In genomic region chr1:30905898-30906620, GRCh38 we compare ENCODE assay signal across 16 cellular contexts. TPM values are rescaled to one million over a fixed set of nuclear protein-coding genes. Genes with fewer than 3 reads are reported as not detected.
DNase-seq lines count a peak whose midpoint lies in the region; ATAC-seq, FAIRE-seq and TF ChIP-seq lines count a peak whose summit lies in the region.
"Had no signal": no experiment of that assay in that cellular context is flagged by ENCODE, and none has a peak within 500 bp of the region (broad histone marks: within the 10 kb centered on the region; RNA-seq: fewer than 3 reads in every experiment).

No MANE protein-coding gene starts in this region.

- no peaks in the 10 kb centered on the region for H3K36me3 ChIP-seq in H7 (replicated peaks; ENCODE audit: control insufficient read depth, insufficient read depth, low read length)
- H3K36me3 ChIP-seq in ascending aorta = no peaks in the 10 kb centered on the region
- H3K36me3 ChIP-seq in HepG2 (replicated peaks in 1 of 2; ENCODE audit: control insufficient read depth in 1 of 2, insufficient read depth in 2 of 2, low read length in 2 of 2) = no peaks in the 10 kb centered on the region
- H3K36me3 ChIP-seq in sigmoid colon = no peaks in the 10 kb centered on the region
- H3K36me3 ChIP-seq: heart left ventricle, Peyer's patch had no signal

- peaks cover 17% of the 10 kb centered on the region for H3K27me3 Mint-ChIP-seq in WTC11 (ENCODE audit: low read depth)

- POLR2A ChIA-PET in HepG2 (lab: Yijun Ruan, JAX) = no interaction called here
- POLR2A ChIA-PET in WTC11 (lab: Charles Lee) = no interaction called here

- H4K20me1 ChIP-seq in HepG2 (ENCODE audit: insufficient read depth, low read length) = no peaks in the 10 kb centered on the region

- H3K9me3 ChIP-seq in ascending aorta = no peaks in the 10 kb centered on the region
- H3K9me3 ChIP-seq in HepG2 (ENCODE audit: low read length) = no peaks in the 10 kb centered on the region
- no peaks in the 10 kb centered on the region for H3K9me3 ChIP-seq in sigmoid colon
- H3K9me3 ChIP-seq: heart left ventricle, Peyer's patch had no signal

- BruUV-seq in HepG2 (replicated peaks; lab: Mats Ljungman, UMichigan) = no TSS peak

- H3K27ac ChIP-seq in ascending aorta (peak overlapping the region; percentile 78 to 93), HepG2 (ENCODE audit: extremely low read length, insufficient read depth, low read length) (no peak overlapping the region), sigmoid colon (peak overlapping the region; percentile 76 to 95 (median 94))
- H3K27ac ChIP-seq: Peyer's patch had no signal

- FAIRE-seq in HepG2 (lab: Jason Lieb, UNC) = no peak

- TF ChIP-seq EP300 in HepG2 (IDR thresholded peaks at IDR 0.05; ENCODE audit: low read depth in 2 of 2, low read length in 2 of 2) (no peak), HepG2 (CRISPR knock-in tag; IDR thresholded peaks at IDR 0.05; ENCODE audit: borderline replicate concordance) (no peak), sigmoid colon (IDR thresholded peaks at IDR 0.05) (no peak)

- peaks cover 62% of the 10 kb centered on the region for H3K4me1 Mint-ChIP-seq in WTC11

- peaks cover 19 to 37% of the 10 kb centered on the region in 2 donors for H3K4me1 ChIP-seq in ascending aorta
- H3K4me1 ChIP-seq in HepG2 (ENCODE audit: insufficient read depth, low read length) = peaks cover 41% of the 10 kb centered on the region
- peaks cover under 1 to 84% (median 69%) of the 10 kb centered on the region in 4 donors for H3K4me1 ChIP-seq in sigmoid colon

- H3K4me3 Mint-ChIP-seq in WTC11 = no peak overlapping the region

- H3K9me3 Mint-ChIP-seq in WTC11 = no peaks in the 10 kb centered on the region
- H3K9me3 Mint-ChIP-seq: activated T-helper 2 cell treated with anti-CD3 and anti-CD28 coated beads, Interferon-gamma antibody, Interleukin-2, Interleukin-4, amounts not matched to agents 10 μg/mL and 5 μg/mL and 100 μg/mL, durations not matched to agents 14 hours and 24 hours and 36 hours had no signal

- H3K9ac ChIP-seq in HepG2 (ENCODE audit: insufficient read depth, low read depth, low read length) = no peak overlapping the region

- no peak overlapping the region for H3K4me3 ChIP-seq in H7 (ENCODE audit: insufficient read depth, low read depth, low read length)
- peak overlapping the region in 1 of 2 donors; percentile 5 for H3K4me3 ChIP-seq in ascending aorta
- no peak overlapping the region for H3K4me3 ChIP-seq in HepG2 (replicated peaks in 1 of 3; ENCODE audit: insufficient read depth in 1 of 3, low read depth in 2 of 3, low read length in 3 of 3)
- H3K4me3 ChIP-seq in sigmoid colon = peak overlapping the region in 3 of 4 donors; percentile 65 to 77 (median 76)

- no peaks in the 10 kb centered on the region for H3K36me3 Mint-ChIP-seq in WTC11

- in situ Hi-C loops in HepG2 (cut with HindIII; ENCODE audit: extremely low pct_ligation_motif_present, low pct_unique_long_range_greater_than_20kb) = no loop called here

- intact Hi-C loops in ascending aorta (cut with DNase I) = no loop called here
- intact Hi-C loops in HepG2 (cut with micrococcal nuclease; ENCODE audit: unreplicated experiment) = no loop called here
- intact Hi-C loops in sigmoid colon (cut with DNase I) = no loop called here

- ATAC-seq in HepG2 (no peak), WTC11 (no peak)
- ATAC-seq: heart left ventricle had no signal

- H3K79me2 ChIP-seq in HepG2 (ENCODE audit: insufficient read depth, low read length) = no peaks in the 10 kb centered on the region

- no peak overlapping the region for H3K27ac Mint-ChIP-seq in WTC11
- H3K27ac Mint-ChIP-seq: activated T-helper 2 cell treated with anti-CD3 and anti-CD28 coated beads, Interferon-gamma antibody, Interleukin-2, Interleukin-4, amounts not matched to agents 10 μg/mL and 5 μg/mL and 100 μg/mL, durations not matched to agents 14 hours and 24 hours and 36 hours had no signal

- CTCF ChIA-PET in HepG2 (lab: Yijun Ruan, JAX; ENCODE audit: low intra/inter-chr PET ratio, low total read pairs) (no interaction called here), WTC11 (lab: Charles Lee) (interaction anchor here (1.2 to 17.8 kb wide), 4 partner anchors 106 to 187 kb away, joined by 4 to 606 read pairs (median 11); no protein-coding TSS in a partner anchor)

- no peak for TF ChIP-seq CTCF in ascending aorta (IDR thresholded peaks at IDR 0.05)
- no peak for TF ChIP-seq CTCF in HepG2 (CRISPR knock-in tag; IDR thresholded peaks at IDR 0.05)
- TF ChIP-seq CTCF in sigmoid colon (IDR thresholded peaks at IDR 0.05) = no peak
- TF ChIP-seq CTCF in WTC11 (IDR thresholded peaks at IDR 0.05) = no peak

- no peak for TF ChIP-seq RAD21 in HepG2 (CRISPR knock-in tag; IDR thresholded peaks at IDR 0.05)

- H3K27me3 ChIP-seq in H7 (ENCODE audit: control insufficient read depth, insufficient read depth, low read length) (peaks cover 19% of the 10 kb centered on the region), ascending aorta (no peaks in the 10 kb centered on the region), HepG2 (ENCODE audit: control insufficient read depth in 1 of 2, insufficient read depth in 2 of 2, low read length in 2 of 2) (peaks cover 5 to 45% of the 10 kb centered on the region in 2 experiments), sigmoid colon (no peaks in the 10 kb centered on the region)
- H3K27me3 ChIP-seq: heart left ventricle had no signal

- H2AFZ ChIP-seq in HepG2 (ENCODE audit: low read length) = no peak overlapping the region

- WGBS in HepG2 (ENCODE audit: low lambda C conversion rate) = 19% methylated on average over 6 of the region's 9 CpGs
- 54 to 59% methylated on average over 9 of the region's 9 CpGs for WGBS in sigmoid colon, 2 donors

- TF ChIP-seq POLR2A in HepG2 (IDR thresholded peaks at IDR 0.05; ENCODE audit: insufficient read depth in 1 of 2, low read depth in 2 of 2, low read length in 2 of 2) = no peak
- no peak for TF ChIP-seq POLR2A in sigmoid colon (IDR thresholded peaks at IDR 0.05)

- DNase-seq in H7 (peak; percentile 34), ascending aorta (ENCODE audit: low spot score in 2 of 2) (no peak), HepG2 (ENCODE audit: low spot score) (no peak), sigmoid colon (peak; percentile 63), HT-29 (ENCODE audit: low spot score) (no peak), DMS79 (lab: John Stamatoyannopoulos, UW) (no peak), WTC11 (ENCODE audit: low spot score) (no peak)
- DNase-seq: activated CD8-positive, alpha-beta memory T cell treated with anti-CD3 and anti-CD28 coated beads for 24 hours; amygdala; MM.1S; NCI-H1930; NCI-H69; SW 1271 had no signal

- H3K4me2 ChIP-seq in HepG2 (ENCODE audit: low read depth, low read length) = no peak overlapping the region

TF ChIP-seq in HepG2, 621 proteins besides CTCF, POLR2A, EP300 and RAD21 (continues in another document):
- TF ChIP-seq ZNF331 (CRISPR knock-in tag; IDR thresholded peaks at IDR 0.05) = no peak
- TF ChIP-seq ZNF678 (CRISPR knock-in tag; IDR thresholded peaks at IDR 0.05) = no peak
- no peak for TF ChIP-seq ZNF256 (CRISPR knock-in tag; conservative IDR thresholded peaks at IDR 0.05)

TF ChIP-seq in WTC11, 78 proteins besides CTCF, POLR2A, EP300 and RAD21 (continues in another document):
- TF ChIP-seq ATF6 (CRISPR knock-in tag; IDR thresholded peaks at IDR 0.05) (no peak), EMX1 (CRISPR knock-in tag; IDR thresholded peaks at IDR 0.05) (no peak), KAT7 (CRISPR knock-in tag; IDR thresholded peaks at IDR 0.05; ENCODE audit: borderline replicate concordance) (no peak), ZNF219 (CRISPR knock-in tag; IDR thresholded peaks at IDR 0.05; ENCODE audit: borderline replicate concordance) (no peak)

RNA-seq across cellular contexts. Expression of gene SDC3, which starts 2.5 kb away (rescaled TPM):
- total RNA-seq in H7 (2014; rRNA removed; shearing (Covaris generic)) = 38.0 and 44.2 TPM in 2 replicates
- total RNA-seq in ascending aorta (51.9 TPM), HepG2 (2016; rRNA removed; fragmentation: Illumina TruSeq; extraction: Trizol) (0.18 and 0.49 TPM in 2 replicates), sigmoid colon (10 to 100 TPM; 29.9 to 91.1 (median 50.7) TPM), WTC11 (2021) (31.1 to 32.3 TPM (median 31.2 TPM) in 3 replicates)
- total RNA-seq in HepG2 (2016; cell fraction: cytosol; rRNA removed; fragmentation: Illumina TruSeq; extraction: Trizol; ENCODE audit: low read depth) = 0.10 and 0.26 TPM in 2 replicates
- total RNA-seq in HepG2 (2016; cell fraction: insoluble cytoplasmic fraction; rRNA removed; fragmentation: Illumina TruSeq; extraction: Trizol) = 0.25 and 0.61 TPM in 2 replicates
- 0.24 and 0.40 TPM in 2 replicates for total RNA-seq in HepG2 (2016; cell fraction: membrane; rRNA removed; fragmentation: Illumina TruSeq; extraction: Trizol)
- total RNA-seq in HepG2 (2016; cell fraction: nucleus; rRNA removed; fragmentation: Illumina TruSeq; extraction: Trizol) = 0.47 and 0.78 TPM in 2 replicates
- polyA plus RNA-seq in HepG2 (2011; rRNA removed) (0.84 and 0.85 TPM in 2 replicates), sigmoid colon (10 to 100 TPM in 1 of 3 donors, 1 to 10 TPM in 2; 2.4 to 29.8 (median 6.5) TPM)
- 0.64 and 0.74 TPM in 2 replicates for polyA plus RNA-seq in HepG2 (2011; cell fraction: cytosol; rRNA removed)
- polyA plus RNA-seq in HepG2 (2011; cell fraction: nucleus; rRNA removed) = 1.3 and 1.4 TPM in 2 replicates
- 0.98 and 2.3 TPM in 2 replicates for polyA plus RNA-seq in HepG2 (2012)
- polyA plus RNA-seq in HepG2 (2016; cell fraction: cytosol; fragmentation: Illumina TruSeq; extraction: Trizol; ENCODE audit: low read depth) = 0.11 and 0.24 TPM in 2 replicates
- polyA plus RNA-seq in HepG2 (2016; cell fraction: insoluble cytoplasmic fraction; fragmentation: Illumina TruSeq; extraction: Trizol; ENCODE audit: low read depth) = 0.69 and 0.96 TPM in 2 replicates
- 0.35 and 0.79 TPM in 2 replicates for polyA plus RNA-seq in HepG2 (2016; cell fraction: membrane; fragmentation: Illumina TruSeq; extraction: Trizol; ENCODE audit: low read depth)
- polyA plus RNA-seq in HepG2 (2016; cell fraction: nucleus; fragmentation: Illumina TruSeq; extraction: Trizol; ENCODE audit: insufficient read depth, low read depth) = 1.5 and 1.7 TPM in 2 replicates
- 1.8 and 6.1 TPM in 2 replicates for polyA minus RNA-seq in HepG2 (2011; rRNA and poly(A)+ RNA removed; ENCODE audit: low replicate concordance)
- polyA minus RNA-seq in HepG2 (2011; cell fraction: cytosol; rRNA and poly(A)+ RNA removed) = 0.89 and 2.0 TPM in 2 replicates
- 0.37 and 0.77 TPM in 2 replicates for polyA minus RNA-seq in HepG2 (2011; cell fraction: nucleus; rRNA and poly(A)+ RNA removed)
- total RNA-seq in HT-29 (2014; rRNA removed; shearing (Covaris generic)) = 0.31 and 0.42 TPM in 2 replicates

Comparison
In these comparisons a context has a peak if more than half of its experiments do, and no peak if none do; other contexts are left out.
1. DNase-seq: peak in H7 (single experiment) and sigmoid colon (single experiment); none in ascending aorta (0 of 2), HepG2 (single experiment), HT-29 (single experiment), DMS79 (single experiment) and WTC11 (single experiment).
2. H3K4me3 ChIP-seq: peak in sigmoid colon (3 of 4); none in H7 (single experiment) and HepG2 (0 of 3).
3. RNA of gene SDC3, which starts 2.5 kb away (total RNA-seq): 29.9 to 91.1 TPM in sigmoid colon, 51.9 TPM in ascending aorta (single experiment), 38.0 to 44.2 TPM in H7 and 31.1 to 32.3 TPM in WTC11; 0.10 to 0.78 TPM in HepG2 and 0.31 to 0.42 TPM in HT-29; every median in the first group is over 10 times any median in the second.